13 cellular contexts compared by ENCODE assay signal in genomic region chr17:36920032-36921000, GRCh38. TPM values are rescaled to one million over a fixed set of nuclear protein-coding genes. Genes with fewer than 3 reads are reported as not detected.
A peak's percentile ranks its signal among the peaks of the same experiment; 100 is the strongest.
DNase-seq lines count a peak whose midpoint lies in the region; ATAC-seq and TF ChIP-seq lines count a peak whose summit lies in the region.
"Had no signal": no experiment of that assay in that cellular context is flagged by ENCODE, and none has a peak within 500 bp of the region (broad histone marks: within the 10 kb centered on the region; RNA-seq: fewer than 3 reads in every experiment).

No MANE protein-coding gene starts in this region.

- TF ChIP-seq CTCF in smooth muscle cell (IDR thresholded peaks at IDR 0.05; ENCODE audit: borderline replicate concordance, insufficient read depth, poor library complexity, severe bottlenecking), result no peak
- TF ChIP-seq CTCF in CD8-positive, alpha-beta T cell (IDR thresholded peaks at IDR 0.05), result no peak

- peaks cover 11% of the 10 kb centered on the region for H3F3A ChIP-seq in smooth muscle cell (ENCODE audit: low read depth)

- H3K4me1 ChIP-seq in smooth muscle cell (ENCODE audit: low read depth), result peaks cover 37% of the 10 kb centered on the region
- no peaks in the 10 kb centered on the region for H3K4me1 ChIP-seq in CD8-positive, alpha-beta T cell (ENCODE audit: insufficient read depth, low read length)
- H3K4me1 ChIP-seq: parathyroid adenoma had no signal

- ATAC-seq in GM21723 (IDR thresholded peaks at IDR 0.05; ENCODE audit: unreplicated experiment), result no peak
- ATAC-seq in CD8-positive, alpha-beta T cell, result no peak

- no peaks in the 10 kb centered on the region for H3K36me3 ChIP-seq in smooth muscle cell (ENCODE audit: low read depth)
- H3K36me3 ChIP-seq in CD8-positive, alpha-beta T cell (ENCODE audit: insufficient read depth, low read length), result no peaks in the 10 kb centered on the region

- H3K27me3 Mint-ChIP-seq in activated naive CD4-positive, alpha-beta T cell treated with anti-CD3 and anti-CD28 coated beads, Interleukin-2, amount 10 ng/mL, durations not matched to agents 7 days and 5 days, result peaks cover 87% of the 10 kb centered on the region
- H3K27me3 Mint-ChIP-seq in CD8-positive, alpha-beta T cell (ENCODE audit: low read depth), result peaks cover 23% of the 10 kb centered on the region

- no peak overlapping the region for H3K27ac Mint-ChIP-seq in activated naive CD4-positive, alpha-beta T cell treated with anti-CD3 and anti-CD28 coated beads, Interleukin-2, amount 10 ng/mL, durations not matched to agents 7 days and 5 days
- no peak overlapping the region for H3K27ac Mint-ChIP-seq in CD8-positive, alpha-beta T cell
- H3K27ac Mint-ChIP-seq: IgD-negative memory B cell had no signal

- H3K9me3 ChIP-seq in smooth muscle cell (replicated peaks; ENCODE audit: low read depth), result no peaks in the 10 kb centered on the region
- H3K9me3 ChIP-seq in CD8-positive, alpha-beta T cell (ENCODE audit: low read length), result no peaks in the 10 kb centered on the region

- no peaks in the 10 kb centered on the region for H3K36me3 Mint-ChIP-seq in activated naive CD4-positive, alpha-beta T cell treated with anti-CD3 and anti-CD28 coated beads, Interleukin-2, amount 10 ng/mL, durations not matched to agents 7 days and 5 days
- no peaks in the 10 kb centered on the region for H3K36me3 Mint-ChIP-seq in CD8-positive, alpha-beta T cell

- H3K9ac ChIP-seq in smooth muscle cell (ENCODE audit: low read depth), result peak overlapping the region; percentile 80
- H3K9ac ChIP-seq: parathyroid adenoma had no signal

- no peaks in the 10 kb centered on the region for H3K79me2 ChIP-seq in smooth muscle cell (ENCODE audit: low read depth)
- H3K79me2 ChIP-seq: parathyroid adenoma had no signal

- H3K27me3 ChIP-seq in smooth muscle cell (ENCODE audit: low read depth), result no peaks in the 10 kb centered on the region
- H3K27me3 ChIP-seq in CD8-positive, alpha-beta T cell (ENCODE audit: insufficient read depth, low read length), result no peaks in the 10 kb centered on the region

- POLR2A ChIA-PET in CD8-positive, alpha-beta T cell (lab: Charles Lee), result no interaction called here

- 27% methylated on average over 18 of the region's 18 CpGs for whole genome bisulfite sequencing in smooth muscle cell (ENCODE audit: low lambda C conversion rate)

- H4K20me1 ChIP-seq in smooth muscle cell (ENCODE audit: low read depth), result no peaks in the 10 kb centered on the region

- H3K9me3 Mint-ChIP-seq in activated naive CD4-positive, alpha-beta T cell treated with anti-CD3 and anti-CD28 coated beads, Interleukin-2, amount 10 ng/mL, durations not matched to agents 7 days and 5 days, result no peaks in the 10 kb centered on the region
- H3K9me3 Mint-ChIP-seq in CD8-positive, alpha-beta T cell, result no peaks in the 10 kb centered on the region
- H3K9me3 Mint-ChIP-seq: IgD-negative memory B cell had no signal

- H3K27ac ChIP-seq in smooth muscle cell (ENCODE audit: low read depth), result peak overlapping the region; percentile 93
- no peak overlapping the region for H3K27ac ChIP-seq in CD8-positive, alpha-beta T cell (ENCODE audit: low read depth, low read length)
- H3K27ac ChIP-seq: parathyroid adenoma had no signal

- H3K4me2 ChIP-seq in smooth muscle cell, result peak overlapping the region; percentile 67

- H3K4me3 Mint-ChIP-seq in activated naive CD4-positive, alpha-beta T cell treated with anti-CD3 and anti-CD28 coated beads, Interleukin-2, amount 10 ng/mL, durations not matched to agents 7 days and 5 days, result no peak overlapping the region
- H3K4me3 Mint-ChIP-seq in CD8-positive, alpha-beta T cell, result no peak overlapping the region
- H3K4me3 Mint-ChIP-seq: IgD-negative memory B cell had no signal

- DNase-seq in activated naive CD4-positive, alpha-beta T cell treated with Interleukin-2 at 50 U/mL for 16 hours, result peak; percentile 22
- no peak for DNase-seq in activated naive CD4-positive, alpha-beta T cell treated with anti-CD3 and anti-CD28 coated beads, Interleukin-2, amount 10 ng/mL, durations not matched to agents 7 days and 5 days
- DNase-seq in SW480 (ENCODE audit: low spot score), result peak; percentile 65
- DNase-seq in glomerular visceral epithelial cell (ENCODE audit: extremely low spot score), result peak; percentile 94
- DNase-seq in smooth muscle cell (lab: John Stamatoyannopoulos, UW; ENCODE audit: unreplicated experiment), result no peak
- no peak for DNase-seq in CD8-positive, alpha-beta T cell
- no peak for DNase-seq in NOMO-1 (lab: John Stamatoyannopoulos, UW; ENCODE audit: unreplicated experiment in 2 of 2)
- DNase-seq: AML-193; effector CD4-positive, alpha-beta T cell; NCI-H2171 had no signal

- no peak overlapping the region for H3K4me3 ChIP-seq in smooth muscle cell
- H3K4me3 ChIP-seq in CD8-positive, alpha-beta T cell (ENCODE audit: low read depth, low read length), result no peak overlapping the region

- CTCF ChIA-PET in activated naive CD4-positive, alpha-beta T cell treated with anti-CD3 and anti-CD28 coated beads, Interleukin-2, amount 10 ng/mL, durations not matched to agents 7 days and 5 days (lab: Charles Lee), result no interaction called here
- CTCF ChIA-PET in CD8-positive, alpha-beta T cell (lab: Charles Lee), result no interaction called here

- no peak overlapping the region for H2AFZ ChIP-seq in smooth muscle cell (ENCODE audit: low read depth)
- H2AFZ ChIP-seq: parathyroid adenoma had no signal

- intact Hi-C loops in CD8-positive, alpha-beta T cell (cut with DNase I, micrococcal nuclease), result no loop called here

- peaks cover 3% of the 10 kb centered on the region for H3K4me1 Mint-ChIP-seq in activated naive CD4-positive, alpha-beta T cell treated with anti-CD3 and anti-CD28 coated beads, Interleukin-2, amount 10 ng/mL, durations not matched to agents 7 days and 5 days
- no peaks in the 10 kb centered on the region for H3K4me1 Mint-ChIP-seq in CD8-positive, alpha-beta T cell (ENCODE audit: low read depth)
- H3K4me1 Mint-ChIP-seq: IgD-negative memory B cell had no signal

RNA-seq across cellular contexts. Expression of gene LHX1, which starts 17.0 kb away (rescaled TPM):
- total RNA-seq in smooth muscle cell, result not detected in 2 replicates
- polyA plus RNA-seq in smooth muscle cell, result not detected in 2 replicates
- not detected for total RNA-seq in CD8-positive, alpha-beta T cell
- polyA plus RNA-seq: IgD-negative memory B cell had no signal

RNA-seq across cellular contexts. Expression of gene AATF, which starts 28.4 kb away (rescaled TPM):
- total RNA-seq in smooth muscle cell, result 18.5 and 42.0 TPM in 2 replicates
- polyA plus RNA-seq in smooth muscle cell, result 38.0 and 45.6 TPM in 2 replicates
- total RNA-seq in CD8-positive, alpha-beta T cell, result 10 to 100 TPM; 49.5 to 51.5 TPM

Comparison
In these comparisons a context has a peak if more than half of its experiments do, and no peak if none do; other contexts are left out.
1. DNase-seq: peak in activated naive CD4-positive, alpha-beta T cell treated with Interleukin-2 at 50 U/mL for 16 hours (single experiment), SW480 (single experiment) and glomerular visceral epithelial cell (single experiment); none in activated naive CD4-positive, alpha-beta T cell treated with anti-CD3 and anti-CD28 coated beads, Interleukin-2, amount 10 ng/mL, durations not matched to agents 7 days and 5 days (single experiment), smooth muscle cell (single experiment), CD8-positive, alpha-beta T cell (0 of 7) and NOMO-1 (0 of 2).